ENCODE assay signal across 9 cellular contexts in the genomic region with DNA sequence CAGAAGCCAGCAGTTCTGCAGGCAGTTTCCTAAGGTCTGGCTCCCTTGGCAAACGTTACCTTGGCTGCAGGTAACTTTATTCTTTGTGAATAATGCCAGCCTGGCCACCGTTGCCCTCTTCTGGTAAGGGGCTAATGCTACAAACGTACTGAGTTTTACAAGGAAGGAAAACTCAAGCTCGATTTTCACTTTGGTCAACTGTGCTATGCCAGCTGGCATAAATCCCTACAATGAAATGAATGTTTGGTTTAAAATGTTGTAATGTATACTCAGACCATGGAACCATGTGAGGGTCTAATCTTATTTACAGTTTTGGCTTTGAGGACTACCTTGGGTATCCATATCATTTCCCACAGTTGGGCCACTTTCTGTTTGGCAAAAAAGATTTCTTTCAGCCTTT.
A peak's percentile ranks its signal among the peaks of the same experiment; 100 is the strongest.
DNase-seq lines count a peak whose midpoint lies in the region; ATAC-seq and TF ChIP-seq lines count a peak whose summit lies in the region.
"Had no signal": no experiment of that assay in that cellular context is flagged by ENCODE, and none has a peak within 500 bp of the region (broad histone marks: within the 10 kb centered on the region; RNA-seq: fewer than 3 reads in every experiment).

No MANE protein-coding gene starts in this region.

- peaks cover 0 to 9% (median 1%) of the 10 kb centered on the region in 4 donors for H3K4me1 ChIP-seq in Peyer's patch

- no peaks in the 10 kb centered on the region for H3K27me3 Mint-ChIP-seq in WTC11 (ENCODE audit: low read depth)
- H3K27me3 Mint-ChIP-seq: dendritic cell treated with granulocyte-macrophage colony-stimulating factor and Interleukin-4, amounts not matched to agents 40 ng/mL and 50 ng/mL, for 4 days had no signal

- peaks cover 44% of the 10 kb centered on the region for H3K4me1 Mint-ChIP-seq in WTC11

- CTCF ChIA-PET in WTC11 (lab: Charles Lee), result interaction anchor here (0.6 to 1.4 kb wide), 25 partner anchors 13 to 919 kb away, joined by 3 to 15 read pairs (median 4); a partner anchor contains a TSS

- H3K36me3 ChIP-seq in Peyer's patch, result no peaks in the 10 kb centered on the region

- no peak overlapping the region for H3K4me3 Mint-ChIP-seq in WTC11
- H3K4me3 Mint-ChIP-seq: dendritic cell treated with granulocyte-macrophage colony-stimulating factor and Interleukin-4, amounts not matched to agents 40 ng/mL and 50 ng/mL, for 4 days had no signal

- TF ChIP-seq POLR2A in Peyer's patch (IDR thresholded peaks at IDR 0.05), result no peak

- H3K36me3 Mint-ChIP-seq in WTC11, result no peaks in the 10 kb centered on the region

- ATAC-seq in HG02759 (IDR thresholded peaks at IDR 0.05; ENCODE audit: unreplicated experiment) (peak; percentile 44), WTC11 (peak; percentile 81), omental fat pad (ENCODE audit: low FRiP score) (no peak)

- H3K27ac ChIP-seq in Peyer's patch, result no peak overlapping the region

- DNase-seq in D341Med (ENCODE audit: low spot score) (peak; percentile 55), WTC11 (ENCODE audit: low spot score) (peak; percentile 58), kidney tubule cell (ENCODE audit: low spot score) (peak; percentile 51), occipital lobe (lab: John Stamatoyannopoulos, UW) (no peak), Peyer's patch (no peak), omental fat pad (ENCODE audit: low spot score) (no peak), NCI-H1048 (lab: John Stamatoyannopoulos, UW) (no peak)

- TF ChIP-seq CTCF in WTC11 (IDR thresholded peaks at IDR 0.05) (no peak; the same call in 1 of the 2 replicates), Peyer's patch (IDR thresholded peaks at IDR 0.05) (peak in 3 of 6 experiments; percentile 12 to 35 (median 35)), omental fat pad (IDR thresholded peaks at IDR 0.05) (no peak)

- no peaks in the 10 kb centered on the region for H3K27me3 ChIP-seq in Peyer's patch

- H3K27ac Mint-ChIP-seq in WTC11, result no peak overlapping the region
- H3K27ac Mint-ChIP-seq: dendritic cell treated with granulocyte-macrophage colony-stimulating factor and Interleukin-4, amounts not matched to agents 40 ng/mL and 50 ng/mL, for 4 days had no signal

- POLR2A ChIA-PET in WTC11 (lab: Charles Lee), result no interaction called here

- no peaks in the 10 kb centered on the region for H3K9me3 ChIP-seq in Peyer's patch

- no peaks in the 10 kb centered on the region for H3K9me3 Mint-ChIP-seq in WTC11
- H3K9me3 Mint-ChIP-seq: dendritic cell treated with granulocyte-macrophage colony-stimulating factor and Interleukin-4, amounts not matched to agents 40 ng/mL and 50 ng/mL, for 4 days had no signal

- H3K4me3 ChIP-seq in Peyer's patch, result no peak overlapping the region

TF ChIP-seq in WTC11, 78 proteins besides CTCF, POLR2A, EP300 and RAD21 (continues in another document):
- no peak for TF ChIP-seq FOXK1 (CRISPR knock-in tag; IDR thresholded peaks at IDR 0.05)
- TF ChIP-seq, protein P1, sequence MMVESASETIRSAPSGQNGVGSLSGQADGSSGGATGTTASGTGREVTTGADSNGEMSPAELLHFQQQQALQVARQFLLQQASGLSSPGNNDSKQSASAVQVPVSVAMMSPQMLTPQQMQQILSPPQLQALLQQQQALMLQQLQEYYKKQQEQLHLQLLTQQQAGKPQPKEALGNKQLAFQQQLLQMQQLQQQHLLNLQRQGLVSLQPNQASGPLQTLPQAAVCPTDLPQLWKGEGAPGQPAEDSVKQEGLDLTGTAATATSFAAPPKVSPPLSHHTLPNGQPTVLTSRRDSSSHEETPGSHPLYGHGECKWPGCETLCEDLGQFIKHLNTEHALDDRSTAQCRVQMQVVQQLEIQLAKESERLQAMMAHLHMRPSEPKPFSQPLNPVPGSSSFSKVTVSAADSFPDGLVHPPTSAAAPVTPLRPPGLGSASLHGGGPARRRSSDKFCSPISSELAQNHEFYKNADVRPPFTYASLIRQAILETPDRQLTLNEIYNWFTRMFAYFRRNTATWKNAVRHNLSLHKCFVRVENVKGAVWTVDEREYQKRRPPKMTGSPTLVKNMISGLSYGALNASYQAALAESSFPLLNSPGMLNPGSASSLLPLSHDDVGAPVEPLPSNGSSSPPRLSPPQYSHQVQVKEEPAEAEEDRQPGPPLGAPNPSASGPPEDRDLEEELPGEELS (CRISPR knock-in tag; IDR thresholded peaks at IDR 0.05), result no peak
- no peak for TF ChIP-seq NR1H2 (CRISPR knock-in tag; IDR thresholded peaks at IDR 0.05)
- no peak for TF ChIP-seq JAZF1 (CRISPR knock-in tag; IDR thresholded peaks at IDR 0.05)
- TF ChIP-seq, protein P2, sequence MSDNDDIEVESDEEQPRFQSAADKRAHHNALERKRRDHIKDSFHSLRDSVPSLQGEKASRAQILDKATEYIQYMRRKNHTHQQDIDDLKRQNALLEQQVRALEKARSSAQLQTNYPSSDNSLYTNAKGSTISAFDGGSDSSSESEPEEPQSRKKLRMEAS (CRISPR knock-in tag; IDR thresholded peaks at IDR 0.05), result no peak
- no peak for TF ChIP-seq GTF2I (CRISPR knock-in tag; conservative IDR thresholded peaks at IDR 0.05)
- TF ChIP-seq, protein P3, sequence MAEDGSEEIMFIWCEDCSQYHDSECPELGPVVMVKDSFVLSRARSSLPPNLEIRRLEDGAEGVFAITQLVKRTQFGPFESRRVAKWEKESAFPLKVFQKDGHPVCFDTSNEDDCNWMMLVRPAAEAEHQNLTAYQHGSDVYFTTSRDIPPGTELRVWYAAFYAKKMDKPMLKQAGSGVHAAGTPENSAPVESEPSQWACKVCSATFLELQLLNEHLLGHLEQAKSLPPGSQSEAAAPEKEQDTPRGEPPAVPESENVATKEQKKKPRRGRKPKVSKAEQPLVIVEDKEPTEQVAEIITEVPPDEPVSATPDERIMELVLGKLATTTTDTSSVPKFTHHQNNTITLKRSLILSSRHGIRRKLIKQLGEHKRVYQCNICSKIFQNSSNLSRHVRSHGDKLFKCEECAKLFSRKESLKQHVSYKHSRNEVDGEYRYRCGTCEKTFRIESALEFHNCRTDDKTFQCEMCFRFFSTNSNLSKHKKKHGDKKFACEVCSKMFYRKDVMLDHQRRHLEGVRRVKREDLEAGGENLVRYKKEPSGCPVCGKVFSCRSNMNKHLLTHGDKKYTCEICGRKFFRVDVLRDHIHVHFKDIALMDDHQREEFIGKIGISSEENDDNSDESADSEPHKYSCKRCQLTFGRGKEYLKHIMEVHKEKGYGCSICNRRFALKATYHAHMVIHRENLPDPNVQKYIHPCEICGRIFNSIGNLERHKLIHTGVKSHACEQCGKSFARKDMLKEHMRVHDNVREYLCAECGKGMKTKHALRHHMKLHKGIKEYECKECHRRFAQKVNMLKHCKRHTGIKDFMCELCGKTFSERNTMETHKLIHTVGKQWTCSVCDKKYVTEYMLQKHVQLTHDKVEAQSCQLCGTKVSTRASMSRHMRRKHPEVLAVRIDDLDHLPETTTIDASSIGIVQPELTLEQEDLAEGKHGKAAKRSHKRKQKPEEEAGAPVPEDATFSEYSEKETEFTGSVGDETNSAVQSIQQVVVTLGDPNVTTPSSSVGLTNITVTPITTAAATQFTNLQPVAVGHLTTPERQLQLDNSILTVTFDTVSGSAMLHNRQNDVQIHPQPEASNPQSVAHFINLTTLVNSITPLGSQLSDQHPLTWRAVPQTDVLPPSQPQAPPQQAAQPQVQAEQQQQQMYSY (CRISPR knock-in tag; IDR thresholded peaks at IDR 0.05), result no peak
- TF ChIP-seq, protein P4, sequence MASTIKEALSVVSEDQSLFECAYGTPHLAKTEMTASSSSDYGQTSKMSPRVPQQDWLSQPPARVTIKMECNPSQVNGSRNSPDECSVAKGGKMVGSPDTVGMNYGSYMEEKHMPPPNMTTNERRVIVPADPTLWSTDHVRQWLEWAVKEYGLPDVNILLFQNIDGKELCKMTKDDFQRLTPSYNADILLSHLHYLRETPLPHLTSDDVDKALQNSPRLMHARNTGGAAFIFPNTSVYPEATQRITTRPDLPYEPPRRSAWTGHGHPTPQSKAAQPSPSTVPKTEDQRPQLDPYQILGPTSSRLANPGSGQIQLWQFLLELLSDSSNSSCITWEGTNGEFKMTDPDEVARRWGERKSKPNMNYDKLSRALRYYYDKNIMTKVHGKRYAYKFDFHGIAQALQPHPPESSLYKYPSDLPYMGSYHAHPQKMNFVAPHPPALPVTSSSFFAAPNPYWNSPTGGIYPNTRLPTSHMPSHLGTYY (CRISPR knock-in tag; IDR thresholded peaks at IDR 0.05), result no peak
- TF ChIP-seq, protein P5, sequence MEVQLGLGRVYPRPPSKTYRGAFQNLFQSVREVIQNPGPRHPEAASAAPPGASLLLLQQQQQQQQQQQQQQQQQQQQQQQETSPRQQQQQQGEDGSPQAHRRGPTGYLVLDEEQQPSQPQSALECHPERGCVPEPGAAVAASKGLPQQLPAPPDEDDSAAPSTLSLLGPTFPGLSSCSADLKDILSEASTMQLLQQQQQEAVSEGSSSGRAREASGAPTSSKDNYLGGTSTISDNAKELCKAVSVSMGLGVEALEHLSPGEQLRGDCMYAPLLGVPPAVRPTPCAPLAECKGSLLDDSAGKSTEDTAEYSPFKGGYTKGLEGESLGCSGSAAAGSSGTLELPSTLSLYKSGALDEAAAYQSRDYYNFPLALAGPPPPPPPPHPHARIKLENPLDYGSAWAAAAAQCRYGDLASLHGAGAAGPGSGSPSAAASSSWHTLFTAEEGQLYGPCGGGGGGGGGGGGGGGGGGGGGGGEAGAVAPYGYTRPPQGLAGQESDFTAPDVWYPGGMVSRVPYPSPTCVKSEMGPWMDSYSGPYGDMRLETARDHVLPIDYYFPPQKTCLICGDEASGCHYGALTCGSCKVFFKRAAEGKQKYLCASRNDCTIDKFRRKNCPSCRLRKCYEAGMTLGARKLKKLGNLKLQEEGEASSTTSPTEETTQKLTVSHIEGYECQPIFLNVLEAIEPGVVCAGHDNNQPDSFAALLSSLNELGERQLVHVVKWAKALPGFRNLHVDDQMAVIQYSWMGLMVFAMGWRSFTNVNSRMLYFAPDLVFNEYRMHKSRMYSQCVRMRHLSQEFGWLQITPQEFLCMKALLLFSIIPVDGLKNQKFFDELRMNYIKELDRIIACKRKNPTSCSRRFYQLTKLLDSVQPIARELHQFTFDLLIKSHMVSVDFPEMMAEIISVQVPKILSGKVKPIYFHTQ (CRISPR knock-in tag; IDR thresholded peaks at IDR 0.05), result no peak
- TF ChIP-seq JUN (CRISPR knock-in tag; IDR thresholded peaks at IDR 0.05), result no peak
- no peak for TF ChIP-seq TEAD1 (CRISPR knock-in tag; IDR thresholded peaks at IDR 0.05)
- TF ChIP-seq ZNF138 (CRISPR knock-in tag; conservative IDR thresholded peaks at IDR 0.05), result no peak

Comparison
In these comparisons a context has a peak if more than half of its experiments do, and no peak if none do; other contexts are left out.
1. DNase-seq: peak in D341Med (single experiment), WTC11 (single experiment) and kidney tubule cell (single experiment); none in occipital lobe (single experiment), Peyer's patch (0 of 3), omental fat pad (single experiment) and NCI-H1048 (single experiment).